Comparison of ENCODE assay signal across 19 cellular contexts in the genomic region with DNA sequence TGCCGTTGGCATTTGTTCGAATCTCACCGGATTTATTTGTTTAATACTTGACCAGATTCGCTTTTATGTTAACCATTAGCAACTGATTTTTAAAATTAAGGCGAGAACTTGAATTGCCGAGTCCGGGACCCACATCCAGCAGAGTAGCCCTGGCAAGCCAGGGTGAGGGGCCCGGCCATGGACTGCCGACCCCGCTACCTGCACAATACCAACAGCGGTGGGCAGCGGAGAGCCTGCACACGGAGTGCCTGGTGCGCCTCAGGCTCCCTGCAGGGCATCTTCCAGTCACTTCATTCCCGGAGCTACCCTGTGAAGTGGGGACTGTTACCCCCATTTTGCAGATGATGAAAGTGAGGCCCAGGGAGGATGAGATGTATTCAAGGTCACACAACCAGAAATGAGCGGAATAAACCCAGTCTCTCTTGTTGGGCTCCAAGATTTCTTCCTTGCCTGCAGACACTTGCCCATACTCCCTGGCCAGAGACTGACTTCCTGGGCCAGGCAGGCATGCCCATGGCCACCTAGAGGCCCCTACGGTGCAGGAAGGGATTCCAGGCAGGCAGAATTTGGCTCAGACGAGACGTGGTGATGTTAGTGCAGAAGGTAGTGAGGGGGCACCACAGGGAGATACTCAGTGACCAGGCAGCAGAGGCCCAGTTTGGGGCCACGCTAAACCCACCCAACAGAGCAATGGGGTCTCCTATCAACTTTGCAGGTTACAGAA. TPM values are rescaled to one million over a fixed set of nuclear protein-coding genes. Genes with fewer than 3 reads are reported as not detected.
DNase-seq lines count a peak whose midpoint lies in the region; ATAC-seq, FAIRE-seq and TF ChIP-seq lines count a peak whose summit lies in the region.
"Had no signal": no experiment of that assay in that cellular context is flagged by ENCODE, and none has a peak within 500 bp of the region (broad histone marks: within the 10 kb centered on the region; RNA-seq: fewer than 3 reads in every experiment).

No MANE protein-coding gene starts in this region.

- H2BK20ac ChIP-seq in H1 (ENCODE audit: low read length): no peak overlapping the region

- no peak overlapping the region for H3K18ac ChIP-seq in H1 (ENCODE audit: extremely low read depth, low read length)

- no peak overlapping the region for H3K4ac ChIP-seq in H1 (replicated peaks; ENCODE audit: insufficient read length, low read depth, low read length)

- no peak for TF ChIP-seq RAD21 in H1 (IDR thresholded peaks at IDR 0.05 in 1 of 2, conservative IDR thresholded peaks at IDR 0.05 in 1 of 2; ENCODE audit: low read depth in 2 of 2, low read length in 2 of 2)

- H3K36me3 ChIP-seq in H7 (replicated peaks; ENCODE audit: control insufficient read depth, insufficient read depth, low read length): no peaks in the 10 kb centered on the region
- no peaks in the 10 kb centered on the region for H3K36me3 ChIP-seq in H1 (ENCODE audit: control insufficient read depth in 2 of 4, insufficient read depth in 4 of 4, low read length in 3 of 4)
- H3K36me3 ChIP-seq: breast epithelium, suprapubic skin had no signal

- H3K23me2 ChIP-seq in H1 (ENCODE audit: low read depth, low read length): peaks cover 10% of the 10 kb centered on the region; the same call in 1 of the 2 replicates

- no peak for TF ChIP-seq POLR2A in H1 (IDR thresholded peaks at IDR 0.05; ENCODE audit: control extremely low read depth in 1 of 2, low read depth in 2 of 2, low read length in 2 of 2)

- no peak overlapping the region for H2BK120ac ChIP-seq in H1 (replicated peaks; ENCODE audit: low read depth, low read length)

- H3K9me3 ChIP-seq in H1 (ENCODE audit: insufficient read depth in 2 of 2, low read depth in 1 of 2, low read length in 1 of 2) (no peaks in the 10 kb centered on the region), T-helper 17 cell (ENCODE audit: control insufficient read depth, low read length, poor library complexity, severe bottlenecking) (no peaks in the 10 kb centered on the region)
- H3K9me3 ChIP-seq: breast epithelium, suprapubic skin had no signal

- peak overlapping the region; percentile 79 to 84 (median 83) for H3K4me3 Mint-ChIP-seq in nephron
- H3K4me3 Mint-ChIP-seq in T-helper 17 cell: no peak overlapping the region
- H3K4me3 Mint-ChIP-seq: activated naive CD8-positive, alpha-beta T cell treated with anti-CD3 and anti-CD28 coated beads for 36 hours had no signal

- FAIRE-seq in H1 (lab: Jason Lieb, UNC): no peak
- FAIRE-seq: G401.6 had no signal

- H3K4me1 ChIP-seq in H1 (replicated peaks in 1 of 4; ENCODE audit: control insufficient read depth in 3 of 4, insufficient read depth in 4 of 4, low read length in 3 of 4): peaks cover 0 to 6% (median 6%) of the 10 kb centered on the region in 4 experiments; a peak in 4 of 7 replicates
- H3K4me1 ChIP-seq: breast epithelium had no signal

- H2AK5ac ChIP-seq in H1 (ENCODE audit: low read depth, low read length): no peak overlapping the region

- no peak overlapping the region for H2BK12ac ChIP-seq in H1 (ENCODE audit: low read depth, low read length)

- no peak overlapping the region for H4K8ac ChIP-seq in H1 (ENCODE audit: extremely low read depth, insufficient read depth, low read length)

- H3K4me3 ChIP-seq in H7 (ENCODE audit: insufficient read depth, low read depth, low read length): no peak overlapping the region
- H3K4me3 ChIP-seq in H1 (ENCODE audit: extremely low read depth in 1 of 4, insufficient read depth in 2 of 4, low read depth in 3 of 4, low read length in 4 of 4): peak overlapping the region; percentile 10 to 69 (median 29); a peak in 5 of 8 replicates

- H3K23ac ChIP-seq in H1 (ENCODE audit: insufficient read length): no peak overlapping the region

- no peak overlapping the region for H3K14ac ChIP-seq in H1 (ENCODE audit: insufficient read length)

- H3K36me3 Mint-ChIP-seq in nephron (ENCODE audit: low read depth): no peaks in the 10 kb centered on the region
- peaks cover 2% of the 10 kb centered on the region for H3K36me3 Mint-ChIP-seq in T-helper 17 cell (ENCODE audit: low read depth)

- H2BK15ac ChIP-seq in H1 (ENCODE audit: low read length): no peak overlapping the region

- no peak for TF ChIP-seq EP300 in H1 (IDR thresholded peaks at IDR 0.05; ENCODE audit: borderline replicate concordance in 1 of 2, low read depth in 2 of 2, low read length in 2 of 2)

- CTCF ChIA-PET in H1 (lab: Charles Lee; ENCODE audit: partially characterized antibody): no interaction called here

- POLR2A ChIA-PET in H1 (lab: Charles Lee; ENCODE audit: partially characterized antibody): interaction anchor here (0.5 kb wide), 1 partner anchor 20 kb away, joined by 3 read pairs; no protein-coding TSS in a partner anchor

- H3K27me3 ChIP-seq in H7 (ENCODE audit: control insufficient read depth, insufficient read depth, low read length): peaks cover 45% of the 10 kb centered on the region
- H3K27me3 ChIP-seq in H1 (replicated peaks in 1 of 4; ENCODE audit: control insufficient read depth in 3 of 4, extremely low read depth in 1 of 4, insufficient read depth in 3 of 4, low read length in 3 of 4): peaks cover 29 to 63% (median 48%) of the 10 kb centered on the region in 4 experiments
- H3K27me3 ChIP-seq: breast epithelium had no signal

- H3K27me3 Mint-ChIP-seq in nephron (ENCODE audit: low read depth) (peaks cover 45% of the 10 kb centered on the region), T-helper 17 cell (peaks cover 35% of the 10 kb centered on the region)

- no peak overlapping the region for H3K9ac ChIP-seq in H1 (replicated peaks in 1 of 4; ENCODE audit: extremely low read depth in 1 of 4, low read depth in 3 of 4, low read length in 3 of 4)

- H4K91ac ChIP-seq in H1 (replicated peaks; ENCODE audit: insufficient read length, low read length): no peak overlapping the region

- H3K27ac ChIP-seq in H1 (ENCODE audit: low read depth, low read length): no peak overlapping the region

- ATAC-seq in HG02885 (IDR thresholded peaks at IDR 0.05; ENCODE audit: poor library complexity, unreplicated experiment) (no peak), T-helper 17 cell (no peak)

- peaks cover 0 to 2% of the 10 kb centered on the region in 2 experiments for H4K20me1 ChIP-seq in H1 (replicated peaks in 1 of 2; ENCODE audit: control insufficient read depth in 1 of 2, insufficient read depth in 2 of 2, low read length in 2 of 2)

- H3K9me3 Mint-ChIP-seq in nephron: no peaks in the 10 kb centered on the region
- H3K9me3 Mint-ChIP-seq: activated naive CD8-positive, alpha-beta T cell treated with anti-CD3 and anti-CD28 coated beads for 36 hours had no signal

- H2BK5ac ChIP-seq in H1 (ENCODE audit: low read depth, low read length): no peak overlapping the region

- DNase-seq in DMS53 (lab: John Stamatoyannopoulos, UW) (peak; percentile 88), H7 (peak; percentile 60), H1 (ENCODE audit: low read depth in 1 of 2, low spot score in 2 of 2) (no peak), T-helper 17 cell (no peak), NCI-H524 treated with DMSO at 0.1 percent for 48 hours (lab: John Stamatoyannopoulos, UW) (no peak), NCI-H82 (lab: John Stamatoyannopoulos, UW) (no peak)
- DNase-seq: activated naive CD8-positive, alpha-beta T cell treated with anti-CD3 and anti-CD28 coated beads for 36 hours; activated T-cell treated with anti-CD3 and anti-CD28 coated beads, Interleukin-2, amount 50 U/mL, for 1 hour; AML-193; Calu3; IMR-90; MM.1S; NCI-H446; stimulated activated CD4-positive, alpha-beta T cell treated with anti-CD3 and anti-CD28 coated beads, Interleukin-2, amount 100 ng/mL, for 48 hours had no signal

- no peak overlapping the region for H2AFZ ChIP-seq in H1 (ENCODE audit: low read length)

- 60% methylated on average over 20 of the region's 20 CpGs; no CpG with 5 or more reads in 1 of the 2 experiments for WGBS in H1 (ENCODE audit: extremely low coverage in 1 of 2, insufficient coverage in 1 of 2, insufficient read length in 1 of 2, insufficient replicate concordance in 2 of 2, low coverage in 1 of 2, low lambda C conversion rate in 2 of 2, missing lambda C conversion rate in 1 of 2), 2 experiments

- H4K5ac ChIP-seq in H1 (ENCODE audit: insufficient read length, low read depth, low read length): no peak overlapping the region

- H3K79me1 ChIP-seq in H1 (ENCODE audit: low read depth, low read length): no peaks in the 10 kb centered on the region

- no peak overlapping the region for H3K27ac Mint-ChIP-seq in nephron
- no peak overlapping the region for H3K27ac Mint-ChIP-seq in T-helper 17 cell
- H3K27ac Mint-ChIP-seq: activated naive CD8-positive, alpha-beta T cell treated with anti-CD3 and anti-CD28 coated beads for 36 hours had no signal

- H3K79me2 ChIP-seq in H1 (ENCODE audit: control insufficient read depth in 1 of 2, insufficient read depth in 2 of 2, low read length in 2 of 2): no peaks in the 10 kb centered on the region

- H3K4me1 Mint-ChIP-seq in nephron: peaks cover 4% of the 10 kb centered on the region
- peaks cover 11% of the 10 kb centered on the region for H3K4me1 Mint-ChIP-seq in T-helper 17 cell

- H3K4me2 ChIP-seq in H1 (ENCODE audit: insufficient read depth in 1 of 2, low read depth in 2 of 2, low read length in 2 of 2): peak overlapping the region; percentile 85 to 91

- peak in 1 of 3 experiments; percentile 6; a peak in 1 of 4 replicates for TF ChIP-seq CTCF in H1 (IDR thresholded peaks at IDR 0.05; ENCODE audit: control extremely low read depth in 1 of 3, insufficient read depth in 1 of 3, low read depth in 1 of 3, low read length in 3 of 3)
- TF ChIP-seq CTCF in nephron (IDR thresholded peaks at IDR 0.05; ENCODE audit: unreplicated experiment in 3 of 3): no peak

- no peak overlapping the region for H3K56ac ChIP-seq in H1 (replicated peaks; ENCODE audit: insufficient read length, low read depth, low read length)

TF ChIP-seq in H1, 55 proteins besides CTCF, POLR2A, EP300 and RAD21 (continues in another document):
- TF ChIP-seq RNF2 (IDR thresholded peaks at IDR 0.05; ENCODE audit: borderline replicate concordance, low read depth, low read length, missing control alignments, poor library complexity, severe bottlenecking) (no peak), KDM1A (IDR thresholded peaks at IDR 0.05; ENCODE audit: borderline replicate concordance, low read length) (peak; percentile 72; the same call in 1 of the 2 replicates)

RNA-seq across cellular contexts. Expression of a gene that starts 2.9 kb away (rescaled TPM):
- total RNA-seq in H7 (2014; rRNA removed; shearing (Covaris generic)): 0.04 and 0.38 TPM in 2 replicates
- total RNA-seq in H1 (2021; fragmentation: NEBNext Ultra II Directional; extraction: Animal tissue kit (Norgen Biotek cat#: 25700)): 0.30 and 0.82 TPM in 2 replicates
- 0.77 and 0.88 TPM in 2 replicates for polyA plus RNA-seq in H1 (2011; rRNA removed)
- polyA plus RNA-seq in H1 (2011; cell fraction: cytosol; rRNA removed): 0.52 TPM
- polyA plus RNA-seq in H1 (2011; cell fraction: nucleus; rRNA removed): 1.3 TPM
- 0.84 to 1.9 TPM (median 1.0 TPM) in 4 replicates for polyA plus RNA-seq in H1 (2012, experiment 1 of 2)
- polyA plus RNA-seq in H1 (2012, experiment 2 of 2): 0.79 TPM
- polyA plus RNA-seq in H1 (2013, experiment 1 of 2): 0.28 TPM
- polyA plus RNA-seq in H1 (2013, experiment 2 of 2): 0.22 TPM
- 0.25 and 0.59 TPM in 2 replicates for polyA minus RNA-seq in H1 (2011; rRNA and poly(A)+ RNA removed)
- not detected for polyA minus RNA-seq in H1 (2011; cell fraction: cytosol; rRNA and poly(A)+ RNA removed)
- polyA minus RNA-seq in H1 (2011; cell fraction: nucleus; rRNA and poly(A)+ RNA removed): 0.20 TPM
- total RNA-seq in T-helper 17 cell: 10 to 100 TPM; 17.2 to 21.7 TPM

Comparison
In these comparisons a context has a peak if more than half of its experiments do, and no peak if none do; other contexts are left out.
1. DNase-seq: peak in DMS53 (single experiment) and H7 (single experiment); none in H1 (0 of 2), T-helper 17 cell (0 of 3), NCI-H524 treated with DMSO at 0.1 percent for 48 hours (single experiment) and NCI-H82 (single experiment).